Comparison of ENCODE assay signal across 22 cellular contexts in genomic region chr11:78061921-78062311, GRCh38. TPM values are rescaled to one million over a fixed set of nuclear protein-coding genes. Genes with fewer than 3 reads are reported as not detected.
A peak's percentile ranks its signal among the peaks of the same experiment; 100 is the strongest.
DNase-seq lines count a peak whose midpoint lies in the region; ATAC-seq and TF ChIP-seq lines count a peak whose summit lies in the region.
"Had no signal": no experiment of that assay in that cellular context is flagged by ENCODE, and none has a peak within 500 bp of the region (broad histone marks: within the 10 kb centered on the region; RNA-seq: fewer than 3 reads in every experiment).

No MANE protein-coding gene starts in this region.

- no peak overlapping the region for H3K4me3 ChIP-seq in Caco-2 (ENCODE audit: low read depth, low read length)
- H3K4me3 ChIP-seq in ascending aorta: no peak overlapping the region
- no peak overlapping the region for H3K4me3 ChIP-seq in left lung
- H3K4me3 ChIP-seq in psoas muscle: no peak overlapping the region
- H3K4me3 ChIP-seq: colonic mucosa, upper lobe of left lung had no signal

- no peak overlapping the region for H3K4me3 Mint-ChIP-seq in Caco-2 (ENCODE audit: unreplicated experiment)
- H3K4me3 Mint-ChIP-seq: CD4-positive, alpha-beta T cell had no signal

- H3K27ac ChIP-seq in ascending aorta (peak overlapping the region; percentile 38 to 58), left lung (no peak overlapping the region), psoas muscle (peak overlapping the region; percentile 80)
- H3K27ac ChIP-seq: colonic mucosa had no signal

- H3K36me3 Mint-ChIP-seq in Caco-2 (ENCODE audit: insufficient read depth, unreplicated experiment): peaks cover 21% of the 10 kb centered on the region

- 29 to 58% (median 48%) methylated on average over 4 of the region's 4 CpGs for WGBS in psoas muscle, 3 donors

- DNase-seq in Caco-2 (peak; percentile 63 to 68), ascending aorta (ENCODE audit: low spot score in 2 of 2) (no peak), left lung (no peak), psoas muscle (no peak), GM19240 (ENCODE audit: insufficient read length, low spot score) (no peak)
- DNase-seq: activated CD4-positive, CD25-positive, alpha-beta regulatory T cell; CD4-positive, alpha-beta T cell; colonic mucosa; DMS79 treated with DMSO at 0.1 percent for 48 hours; KG1; NCI-H1417 treated with DMSO at 0.1 percent for 48 hours; NK-92 treated with Interleukin-12 subunit alpha and Interleukin-12 subunit beta, amount 100 ng/mL, for 24 hours; small intestine; upper lobe of left lung had no signal

- TF ChIP-seq CTCF in Caco-2 (IDR thresholded peaks at IDR 0.05; ENCODE audit: insufficient read depth in 1 of 2, low read depth in 1 of 2, low read length in 1 of 2, severe bottlenecking in 1 of 2, unreplicated experiment in 1 of 2) (no peak), ascending aorta (IDR thresholded peaks at IDR 0.05) (no peak), left lung (IDR thresholded peaks at IDR 0.05) (no peak), psoas muscle (IDR thresholded peaks at IDR 0.05) (no peak)

- H3K4me1 Mint-ChIP-seq in Caco-2 (ENCODE audit: low read depth, unreplicated experiment): peaks cover 21% of the 10 kb centered on the region

- no peaks in the 10 kb centered on the region for H3K27me3 Mint-ChIP-seq in Caco-2 (ENCODE audit: insufficient read depth, unreplicated experiment)
- H3K27me3 Mint-ChIP-seq: CD4-positive, alpha-beta T cell had no signal

- no peaks in the 10 kb centered on the region for H3K9me3 Mint-ChIP-seq in Caco-2 (ENCODE audit: unreplicated experiment)
- H3K9me3 Mint-ChIP-seq: activated T-helper 2 cell treated with anti-CD3 and anti-CD28 coated beads, Interferon-gamma antibody, Interleukin-2, Interleukin-4, amounts not matched to agents 10 μg/mL and 5 μg/mL and 100 μg/mL, durations not matched to agents 14 hours and 24 hours and 36 hours; CD4-positive, alpha-beta T cell had no signal

- H3K36me3 ChIP-seq in Caco-2 (ENCODE audit: control insufficient read depth, insufficient read depth, low read length) (no peaks in the 10 kb centered on the region), ascending aorta (no peaks in the 10 kb centered on the region), left lung (no peaks in the 10 kb centered on the region), psoas muscle (ENCODE audit: insufficient read depth in 1 of 2, low read depth in 1 of 2) (no peaks in the 10 kb centered on the region)
- H3K36me3 ChIP-seq: colonic mucosa, upper lobe of left lung had no signal

- peak overlapping the region; percentile 70 for H3K27ac Mint-ChIP-seq in Caco-2 (ENCODE audit: unreplicated experiment)
- H3K27ac Mint-ChIP-seq: activated T-helper 2 cell treated with anti-CD3 and anti-CD28 coated beads, Interferon-gamma antibody, Interleukin-2, Interleukin-4, amounts not matched to agents 10 μg/mL and 5 μg/mL and 100 μg/mL, durations not matched to agents 14 hours and 24 hours and 36 hours; CD4-positive, alpha-beta T cell had no signal

- peak; percentile 42 for ATAC-seq in left lung
- ATAC-seq in psoas muscle: peak in 3 of 4 donors; percentile 8 to 17 (median 11)
- no peak for ATAC-seq in GM18498 (IDR thresholded peaks at IDR 0.05; ENCODE audit: unreplicated experiment)
- ATAC-seq in HG02852 (IDR thresholded peaks at IDR 0.05; ENCODE audit: unreplicated experiment): no peak
- ATAC-seq in HG03442 (IDR thresholded peaks at IDR 0.05; ENCODE audit: unreplicated experiment): no peak

- intact Hi-C loops in Caco-2 (cut with micrococcal nuclease; ENCODE audit: unreplicated experiment): loop anchor here (1.0 to 2.0 kb wide), 2 partner anchors 17 to 28 kb away; partner anchors contain the start of gene NDUFC2
- intact Hi-C loops in ascending aorta (cut with DNase I): no loop called here
- intact Hi-C loops in left lung (cut with DNase I): no loop called here
- intact Hi-C loops in psoas muscle (cut with DNase I): loop anchor here in 1 of 2 donors (5.0 kb wide), 1 partner anchor 125 kb away; the partner anchor contains the start of genes KCTD21 and USP35

- H3K9me3 ChIP-seq in Caco-2 (no peaks in the 10 kb centered on the region), ascending aorta (no peaks in the 10 kb centered on the region), left lung (no peaks in the 10 kb centered on the region), psoas muscle (no peaks in the 10 kb centered on the region)
- H3K9me3 ChIP-seq: colonic mucosa, upper lobe of left lung had no signal

- H3K4me1 ChIP-seq in Caco-2 (peaks cover 31% of the 10 kb centered on the region), ascending aorta (peaks cover 0 to 14% of the 10 kb centered on the region in 2 donors), left lung (peaks cover 0 to 7% of the 10 kb centered on the region in 2 donors), psoas muscle (peaks cover 39% of the 10 kb centered on the region)
- H3K4me1 ChIP-seq: colonic mucosa had no signal

- CTCF ChIA-PET in Caco-2 (lab: Charles Lee): interaction anchor here (0.6 to 1.4 kb wide), 4 partner anchors 14 to 502 kb away, joined by 3 to 13 read pairs (median 3); no protein-coding TSS in a partner anchor

- no TSS peak for BruUV-seq in Caco-2 (replicated peaks; lab: Mats Ljungman, UMichigan)

- H3K27me3 ChIP-seq in Caco-2 (replicated peaks; ENCODE audit: control insufficient read depth, insufficient read depth, low read length) (no peaks in the 10 kb centered on the region), ascending aorta (no peaks in the 10 kb centered on the region), left lung (no peaks in the 10 kb centered on the region), psoas muscle (ENCODE audit: insufficient read depth in 3 of 3, low read length in 2 of 3) (no peaks in the 10 kb centered on the region)
- H3K27me3 ChIP-seq: colonic mucosa, upper lobe of left lung had no signal

- POLR2A ChIA-PET in Caco-2 (lab: Charles Lee): interaction anchor here (0.6 to 2.0 kb wide), 2 partner anchors 16 to 78 kb away, joined by 3 to 10 read pairs; partner anchors contain the start of gene ALG8

RNA-seq across cellular contexts. Expression of gene THRSP, which starts 1.7 kb away (rescaled TPM):
- total RNA-seq in Caco-2 (2022) (0.25 TPM in 1 of 2 replicates, not detected in the other), ascending aorta (not detected), left lung (not detected), psoas muscle (1 to 10 TPM in 2 of 4 donors, under 1 TPM in 2; 0.24 to 5.6 (median 1.6) TPM)
- polyA plus RNA-seq in psoas muscle: 1 to 10 TPM in 2 of 3 donors, under 1 TPM in 1; 0.61 to 7.2 (median 2.2) TPM
- total RNA-seq: activated CD8-positive, alpha-beta memory T cell treated with anti-CD3 and anti-CD28 coated beads for 36 hours; activated T-helper 2 cell treated with anti-CD3 and anti-CD28 coated beads, Interferon-gamma antibody, Interleukin-2, Interleukin-4, amounts not matched to agents 10 μg/mL and 5 μg/mL and 100 μg/mL, durations not matched to agents 14 hours and 24 hours and 36 hours; CD4-positive, alpha-beta T cell; endothelial cell of umbilical vein; frontal cortex; T-helper 1 cell treated with Interleukin-12 subunit alpha and Interleukin-12 subunit beta and Interleukin-4 antibody, amounts not matched to agents 30 ng/mL and 1 ng/mL, for 36 hours had no signal
- polyA plus RNA-seq: endothelial cell of umbilical vein had no signal

RNA-seq across cellular contexts. Expression of gene NDUFC2, which starts 17.7 kb away (rescaled TPM):
- total RNA-seq in Caco-2 (2022) (732 and 805 TPM in 2 replicates), ascending aorta (112 TPM), left lung (100 to 1,000 TPM; 182 to 224 TPM), psoas muscle (100 to 1,000 TPM; 223 to 309 (median 252) TPM)
- 100 to 1,000 TPM; 224 to 350 (median 264) TPM for polyA plus RNA-seq in psoas muscle

RNA-seq across cellular contexts. Expression of gene KCTD14, which starts 38.8 kb away (rescaled TPM):
- total RNA-seq in Caco-2 (2022) (8.2 and 9.1 TPM in 2 replicates), ascending aorta (0.96 TPM), left lung (10 to 100 TPM; 17.7 to 19.2 TPM), psoas muscle (under 1 TPM in 2 of 4 donors, not detected in 2; 0.18 to 0.32 TPM)
- under 1 TPM; 0.12 to 0.27 (median 0.18) TPM for polyA plus RNA-seq in psoas muscle

Comparison
In these comparisons a context has a peak if more than half of its experiments do, and no peak if none do; other contexts are left out.
1. DNase-seq: peak in Caco-2 (2 of 2); none in ascending aorta (0 of 2), left lung (0 of 2), psoas muscle (0 of 2) and GM19240 (single experiment).
2. H3K27ac ChIP-seq: peak in ascending aorta (2 of 2) and psoas muscle (single experiment); none in left lung (0 of 2).
3. ATAC-seq: peak in left lung (single experiment) and psoas muscle (3 of 4); none in GM18498 (single experiment), HG02852 (single experiment) and HG03442 (single experiment).